24 cellular contexts compared by ENCODE assay signal in genomic region chr1:55418208-55418607, GRCh38.
"Had no signal": no experiment of that assay in that cellular context is flagged by ENCODE, and none has a peak within 500 bp of the region (broad histone marks: within the 10 kb centered on the region; RNA-seq: fewer than 3 reads in every experiment).

No MANE protein-coding gene starts in this region.

- H3K27me3 ChIP-seq: MG63, SJSA1 had no signal

- H3K27ac ChIP-seq: SJSA1, SK-N-MC had no signal

- DNase-seq: IMR-90, Karpas-422, KG1, MG63, NCI-H1092, NCI-H1105 treated with DMSO at 0.1 percent for 48 hours, NCI-H1417 treated with DMSO at 0.1 percent for 48 hours, NCI-H146, NCI-H1694 treated with DMSO at 0.1 percent for 48 hours, NCI-H1930, NCI-H2081, NCI-H2171, NCI-H226, NCI-H446, NCI-H510A, NCI-H524 treated with DMSO at 0.1 percent for 48 hours, NCI-H69, NCI-H774, Right ventricle myocardium superior, RPMI8226, SIG-M5 had no signal

- H3K36me3 ChIP-seq: MG63, SJSA1 had no signal

- H3K4me3 ChIP-seq: MG63, SJSA1, SK-N-MC had no signal

- ATAC-seq: HepG2 had no signal
